Comparison of ENCODE assay signal across 14 cellular contexts in genomic region chr15:49875392-49875791, GRCh38.
A peak's percentile ranks its signal among the peaks of the same experiment; 100 is the strongest.
DNase-seq lines count a peak whose midpoint lies in the region; ATAC-seq and TF ChIP-seq lines count a peak whose summit lies in the region.
"Had no signal": no experiment of that assay in that cellular context is flagged by ENCODE, and none has a peak within 500 bp of the region (broad histone marks: within the 10 kb centered on the region; RNA-seq: fewer than 3 reads in every experiment).

No MANE protein-coding gene starts in this region.

- no peak overlapping the region for H3K27ac Mint-ChIP-seq in neural crest cell (ENCODE audit: unreplicated experiment)
- H3K27ac Mint-ChIP-seq: CD4-positive, alpha-beta T cell; effector memory CD8-positive, alpha-beta T cell had no signal

- H3K4me3 ChIP-seq in GM12865 (ENCODE audit: low read depth, low read length) (no peak overlapping the region), WERI-Rb-1 (ENCODE audit: low read depth, low read length) (no peak overlapping the region)
- H3K4me3 ChIP-seq: adrenal gland, spleen had no signal

- no peaks in the 10 kb centered on the region for H3K4me1 Mint-ChIP-seq in neural crest cell

- H3K4me3 Mint-ChIP-seq in neural crest cell: no peak overlapping the region
- H3K4me3 Mint-ChIP-seq: CD4-positive, alpha-beta T cell; effector memory CD8-positive, alpha-beta T cell had no signal

- no peaks in the 10 kb centered on the region for H3K9me3 Mint-ChIP-seq in neural crest cell
- H3K9me3 Mint-ChIP-seq: CD4-positive, alpha-beta T cell; effector memory CD8-positive, alpha-beta T cell had no signal

- no peaks in the 10 kb centered on the region for H3K9me3 ChIP-seq in WERI-Rb-1 (ENCODE audit: severe bottlenecking)
- H3K9me3 ChIP-seq: adrenal gland, spleen had no signal

- peak; percentile 69 for ATAC-seq in HG02642 (IDR thresholded peaks at IDR 0.05; ENCODE audit: poor library complexity, unreplicated experiment)
- no peak for ATAC-seq in GM18498 (IDR thresholded peaks at IDR 0.05; ENCODE audit: unreplicated experiment)
- ATAC-seq in HG02623 (IDR thresholded peaks at IDR 0.05; ENCODE audit: unreplicated experiment): no peak
- ATAC-seq: effector memory CD8-positive, alpha-beta T cell had no signal

- DNase-seq in GM12865 (ENCODE audit: low read depth) (peak; percentile 28), WERI-Rb-1 (no peak), neural crest cell (ENCODE audit: low read depth, low spot score) (no peak), NCI-H187 treated with DMSO at 0.1 percent for 48 hours (lab: John Stamatoyannopoulos, UW) (no peak), NCI-H345 (lab: John Stamatoyannopoulos, UW) (no peak)
- DNase-seq: adrenal gland; CD4-positive, alpha-beta T cell; effector memory CD8-positive, alpha-beta T cell; NCI-H524; spleen; T-helper 2 cell had no signal

- H3K27me3 ChIP-seq in WERI-Rb-1 (ENCODE audit: insufficient read depth, low read depth, severe bottlenecking): no peaks in the 10 kb centered on the region
- H3K27me3 ChIP-seq: adrenal gland, spleen had no signal

- TF ChIP-seq CTCF in GM12865 (IDR thresholded peaks at IDR 0.05; ENCODE audit: insufficient read depth, low read depth, low read length, missing control alignments): peak; percentile 35
- TF ChIP-seq CTCF in WERI-Rb-1 (IDR thresholded peaks at IDR 0.05; ENCODE audit: low read depth, low read length): peak; percentile 34; the same call in 1 of the 2 replicates
- TF ChIP-seq CTCF in neural crest cell (conservative IDR thresholded peaks at IDR 0.05): peak; percentile 39

- H3K36me3 Mint-ChIP-seq in neural crest cell (ENCODE audit: low read depth): no peaks in the 10 kb centered on the region

- H3K36me3 ChIP-seq in WERI-Rb-1: no peaks in the 10 kb centered on the region
- H3K36me3 ChIP-seq: adrenal gland had no signal

- no peak overlapping the region for H3K27ac ChIP-seq in WERI-Rb-1
- H3K27ac ChIP-seq: spleen had no signal

- no peaks in the 10 kb centered on the region for H3K27me3 Mint-ChIP-seq in neural crest cell (ENCODE audit: low read depth)
- H3K27me3 Mint-ChIP-seq: CD4-positive, alpha-beta T cell; effector memory CD8-positive, alpha-beta T cell had no signal
